Comparison of ENCODE assay signal across 34 cellular contexts in genomic region chr12:117606024-117606423, GRCh38.
A peak's percentile ranks its signal among the peaks of the same experiment; 100 is the strongest.
DNase-seq lines count a peak whose midpoint lies in the region; ATAC-seq, FAIRE-seq and TF ChIP-seq lines count a peak whose summit lies in the region.
"Had no signal": no experiment of that assay in that cellular context is flagged by ENCODE, and none has a peak within 500 bp of the region (broad histone marks: within the 10 kb centered on the region; RNA-seq: fewer than 3 reads in every experiment).

No MANE protein-coding gene starts in this region.

- intact Hi-C loops in HepG2 (cut with micrococcal nuclease; ENCODE audit: unreplicated experiment): no loop called here
- intact Hi-C loops in right lobe of liver (cut with DNase I): no loop called here
- intact Hi-C loops in K562 (cut with micrococcal nuclease): no loop called here

- H3K27ac ChIP-seq in HepG2 (ENCODE audit: extremely low read length, insufficient read depth, low read length): no peak overlapping the region
- no peak overlapping the region for H3K27ac ChIP-seq in right lobe of liver
- no peak overlapping the region for H3K27ac ChIP-seq in K562 (ENCODE audit: extremely low read depth, low read depth, low read length)
- H3K27ac ChIP-seq: 22Rv1; A549; BLaER1; BLaER1 treated with 17β-estradiol and CSF1 and Interleukin-3, amounts not matched to agents 10 nM and 100 nM; C4-2B had no signal

- no peak for FAIRE-seq in HepG2 (lab: Jason Lieb, UNC)
- no peak for FAIRE-seq in K562 (lab: Jason Lieb, UNC)
- FAIRE-seq in GM12892 (lab: Jason Lieb, UNC): no peak
- FAIRE-seq: A204.1, A549, D721Med had no signal

- POLR2A ChIA-PET in HepG2 (lab: Yijun Ruan, JAX): no interaction called here
- POLR2A ChIA-PET in K562 (lab: Yijun Ruan, JAX): no interaction called here

- H3K4me2 ChIP-seq in HepG2 (ENCODE audit: low read depth, low read length) (no peak overlapping the region), K562 (ENCODE audit: insufficient read depth, low read length) (no peak overlapping the region)
- H3K4me2 ChIP-seq: A549; BLaER1; BLaER1 treated with 17β-estradiol and CSF1 and Interleukin-3, amounts not matched to agents 10 nM and 100 nM had no signal

- no peak for TF ChIP-seq POLR2A in HepG2 (IDR thresholded peaks at IDR 0.05; ENCODE audit: insufficient read depth in 1 of 2, low read depth in 2 of 2, low read length in 2 of 2)
- no peak for TF ChIP-seq POLR2A in right lobe of liver (IDR thresholded peaks at IDR 0.05)
- no peak for TF ChIP-seq POLR2A in K562 (conservative IDR thresholded peaks at IDR 0.05)
- no peak for TF ChIP-seq POLR2A in GM12892 (IDR thresholded peaks at IDR 0.05; ENCODE audit: low read depth, low read length)

- no peaks in the 10 kb centered on the region for H3K4me1 Mint-ChIP-seq in progenitor cell of endocrine pancreas (ENCODE audit: low read depth)
- H3K4me1 Mint-ChIP-seq: B cell; CD14-positive monocyte; CD4-positive, alpha-beta memory T cell; CD4-positive, CD25-positive, alpha-beta regulatory T cell; CD8-positive, alpha-beta memory T cell had no signal

- no peaks in the 10 kb centered on the region for H3K36me3 Mint-ChIP-seq in progenitor cell of endocrine pancreas (ENCODE audit: insufficient read depth)
- H3K36me3 Mint-ChIP-seq: CD14-positive monocyte; CD4-positive, alpha-beta memory T cell; CD4-positive, CD25-positive, alpha-beta regulatory T cell; CD8-positive, alpha-beta memory T cell; CD8-positive, alpha-beta T cell had no signal

- TF ChIP-seq CTCF in HepG2 (CRISPR knock-in tag; IDR thresholded peaks at IDR 0.05): no peak
- TF ChIP-seq CTCF in right lobe of liver (IDR thresholded peaks at IDR 0.05): no peak
- no peak for TF ChIP-seq CTCF in K562 (IDR thresholded peaks at IDR 0.05 in 2 of 3, conservative IDR thresholded peaks at IDR 0.05 in 1 of 3; ENCODE audit: insufficient read depth in 2 of 3, low read depth in 1 of 3, low read length in 3 of 3)
- no peak for TF ChIP-seq CTCF in progenitor cell of endocrine pancreas (IDR thresholded peaks at IDR 0.05; ENCODE audit: unreplicated experiment)

- H2AFZ ChIP-seq in HepG2 (ENCODE audit: low read length) (no peak overlapping the region), K562 (ENCODE audit: low read depth, low read length) (no peak overlapping the region)

- peaks cover 21% of the 10 kb centered on the region for H3K27me3 Mint-ChIP-seq in progenitor cell of endocrine pancreas
- H3K27me3 Mint-ChIP-seq: B cell; CD4-positive, alpha-beta memory T cell had no signal

- H3K27ac Mint-ChIP-seq in progenitor cell of endocrine pancreas: peak overlapping the region; percentile 31
- H3K27ac Mint-ChIP-seq: B cell; CD4-positive, alpha-beta memory T cell; CD4-positive, alpha-beta T cell; CD4-positive, CD25-positive, alpha-beta regulatory T cell; CD8-positive, alpha-beta memory T cell; CD8-positive, alpha-beta T cell had no signal

- in situ Hi-C loops in HepG2 (cut with HindIII; ENCODE audit: extremely low pct_ligation_motif_present, low pct_unique_long_range_greater_than_20kb) (no loop called here), K562 (cut with MboI) (no loop called here)

- no peaks in the 10 kb centered on the region for H3K36me3 ChIP-seq in HepG2 (replicated peaks in 1 of 2; ENCODE audit: control insufficient read depth in 1 of 2, insufficient read depth in 2 of 2, low read length in 2 of 2)
- no peaks in the 10 kb centered on the region for H3K36me3 ChIP-seq in right lobe of liver
- no peaks in the 10 kb centered on the region for H3K36me3 ChIP-seq in K562 (ENCODE audit: control insufficient read depth, insufficient read depth, low read length)
- H3K36me3 ChIP-seq: BE2C; BLaER1; BLaER1 treated with 17β-estradiol and CSF1 and Interleukin-3, amounts not matched to agents 10 nM and 100 nM had no signal

- no peak overlapping the region for H3K4me3 Mint-ChIP-seq in progenitor cell of endocrine pancreas (ENCODE audit: low read depth)
- H3K4me3 Mint-ChIP-seq: B cell; CD14-positive monocyte; CD4-positive, alpha-beta memory T cell; CD4-positive, alpha-beta T cell; CD4-positive, CD25-positive, alpha-beta regulatory T cell; CD8-positive, alpha-beta memory T cell; CD8-positive, alpha-beta T cell had no signal

- H3K4me3 ChIP-seq in HepG2 (replicated peaks in 1 of 3; ENCODE audit: insufficient read depth in 1 of 3, low read depth in 2 of 3, low read length in 3 of 3): no peak overlapping the region
- no peak overlapping the region for H3K4me3 ChIP-seq in right lobe of liver
- H3K4me3 ChIP-seq in K562: no peak overlapping the region
- H3K4me3 ChIP-seq: A549; BLaER1; BLaER1 treated with 17β-estradiol and CSF1 and Interleukin-3, amounts not matched to agents 10 nM and 100 nM had no signal

- DNase-seq in HepG2 (ENCODE audit: low spot score) (no peak), right lobe of liver (no peak), K562 (ENCODE audit: extremely low read depth in 1 of 4, low spot score in 3 of 4) (no peak), progenitor cell of endocrine pancreas (ENCODE audit: low spot score, unreplicated experiment) (no peak), DMS79 (lab: John Stamatoyannopoulos, UW) (no peak), GM12892 (ENCODE audit: insufficient read length) (no peak)
- DNase-seq: 8988T; ACHN; AML-193; BE2C; C1 segment of cervical spinal cord; Caco-2; Calu3; CD4-positive, alpha-beta memory T cell; CD4-positive, alpha-beta T cell; CD4-positive, CD25-positive, alpha-beta regulatory T cell; CD8-positive, alpha-beta memory T cell; CD8-positive, alpha-beta T cell; COR-L47; DMS 273 treated with DMSO at 0.1 percent for 48 hours; DMS153; DMS53; DMS79 treated with DMSO at 0.1 percent for 48 hours; DND-41; EL had no signal

- no peaks in the 10 kb centered on the region for H3K9me1 ChIP-seq in K562 (ENCODE audit: control insufficient read depth, insufficient read depth, low read length)

- H3K79me2 ChIP-seq in HepG2 (ENCODE audit: insufficient read depth, low read length): no peaks in the 10 kb centered on the region
- no peaks in the 10 kb centered on the region for H3K79me2 ChIP-seq in K562 (ENCODE audit: control insufficient read depth, insufficient read depth, low read length)

- H4K20me1 ChIP-seq in HepG2 (ENCODE audit: insufficient read depth, low read length) (no peaks in the 10 kb centered on the region), K562 (replicated peaks; ENCODE audit: control insufficient read depth, insufficient read depth, low read length) (no peaks in the 10 kb centered on the region)
- H4K20me1 ChIP-seq: BLaER1; BLaER1 treated with 17β-estradiol and CSF1 and Interleukin-3, amounts not matched to agents 10 nM and 100 nM had no signal

- H3K4me1 ChIP-seq in HepG2 (ENCODE audit: insufficient read depth, low read length) (no peaks in the 10 kb centered on the region), right lobe of liver (no peaks in the 10 kb centered on the region), K562 (replicated peaks in 1 of 2; ENCODE audit: control insufficient read depth in 2 of 2, insufficient read depth in 2 of 2, low read length in 2 of 2) (no peaks in the 10 kb centered on the region)
- H3K4me1 ChIP-seq: A549; BE2C; BLaER1; BLaER1 treated with 17β-estradiol and CSF1 and Interleukin-3, amounts not matched to agents 10 nM and 100 nM; Caco-2 had no signal

- H3K9me3 ChIP-seq in HepG2 (ENCODE audit: low read length): no peaks in the 10 kb centered on the region
- H3K9me3 ChIP-seq in right lobe of liver: no peaks in the 10 kb centered on the region
- no peaks in the 10 kb centered on the region for H3K9me3 ChIP-seq in K562 (replicated peaks; ENCODE audit: control insufficient read depth, insufficient read depth, low read depth, low read length)
- H3K9me3 ChIP-seq: A549, BE2C, Caco-2 had no signal

- no peaks in the 10 kb centered on the region for H3K9me3 Mint-ChIP-seq in progenitor cell of endocrine pancreas (ENCODE audit: low read depth)
- H3K9me3 Mint-ChIP-seq: CD4-positive, alpha-beta T cell; CD8-positive, alpha-beta T cell had no signal

- ATAC-seq in HepG2 (no peak), right lobe of liver (no peak), K562 (no peak)
- ATAC-seq: CD8-positive, alpha-beta T cell had no signal

- no peak for TF ChIP-seq RAD21 in HepG2 (CRISPR knock-in tag; IDR thresholded peaks at IDR 0.05)
- no peak for TF ChIP-seq RAD21 in K562 (CRISPR knock-in tag; conservative IDR thresholded peaks at IDR 0.05 in 1 of 2, IDR thresholded peaks at IDR 0.05 in 1 of 2)

- no TSS peak for BruUV-seq in HepG2 (replicated peaks; lab: Mats Ljungman, UMichigan)
- BruUV-seq in K562 (replicated peaks; lab: Mats Ljungman, UMichigan): no TSS peak

- H3K9ac ChIP-seq in HepG2 (ENCODE audit: insufficient read depth, low read depth, low read length): no peak overlapping the region
- no peak overlapping the region for H3K9ac ChIP-seq in K562 (ENCODE audit: insufficient read depth in 1 of 2, low read depth in 2 of 2, low read length in 2 of 2)
- H3K9ac ChIP-seq: BLaER1; BLaER1 treated with 17β-estradiol and CSF1 and Interleukin-3, amounts not matched to agents 10 nM and 100 nM had no signal

- CTCF ChIA-PET in HepG2 (lab: Yijun Ruan, JAX; ENCODE audit: low intra/inter-chr PET ratio, low total read pairs) (no interaction called here), K562 (lab: Yijun Ruan, JAX; ENCODE audit: low intra/inter-chr PET ratio) (no interaction called here)

- H3K27me3 ChIP-seq in HepG2 (ENCODE audit: control insufficient read depth in 1 of 2, insufficient read depth in 2 of 2, low read length in 2 of 2) (peaks cover 0 to 4% of the 10 kb centered on the region in 2 experiments; a peak in 2 of 5 replicates), right lobe of liver (no peaks in the 10 kb centered on the region), K562 (ENCODE audit: control insufficient read depth in 2 of 2, insufficient read depth in 2 of 2, low read length in 2 of 2) (peaks cover 0 to 10% of the 10 kb centered on the region in 2 experiments; a peak in 1 of 5 replicates)
- H3K27me3 ChIP-seq: BE2C; BLaER1; BLaER1 treated with 17β-estradiol and CSF1 and Interleukin-3, amounts not matched to agents 10 nM and 100 nM had no signal

- TF ChIP-seq EP300 in HepG2 (IDR thresholded peaks at IDR 0.05; ENCODE audit: low read depth in 2 of 2, low read length in 2 of 2): no peak
- TF ChIP-seq EP300 in HepG2 (CRISPR knock-in tag; IDR thresholded peaks at IDR 0.05; ENCODE audit: borderline replicate concordance): no peak
- no peak for TF ChIP-seq EP300 in K562 (IDR thresholded peaks at IDR 0.05; ENCODE audit: low read length)

Comparison
In these comparisons a context has a peak if more than half of its experiments do, and no peak if none do; other contexts are left out.
1. Of the 241 proteins assayed by ChIP-seq in both HepG2 and K562: peak only in HepG2: none; only in K562: none; in both: HNRNPK; in neither: 240.